ENCODE assay signal across 13 cellular contexts in genomic region chr2:71410716-71411115, GRCh38.
"Had no signal": no experiment of that assay in that cellular context is flagged by ENCODE, and none has a peak within 500 bp of the region (broad histone marks: within the 10 kb centered on the region; RNA-seq: fewer than 3 reads in every experiment).

No MANE protein-coding gene starts in this region.

- H3K9me3 Mint-ChIP-seq: activated B cell treated with CpG ODN at 0.5 μM for 24 hours; T-helper 1 cell treated with Interleukin-12 subunit alpha and Interleukin-12 subunit beta and Interleukin-4 antibody, amounts not matched to agents 30 μg/mL and 1 μg/mL, for 36 hours had no signal

- H3K4me1 ChIP-seq: ascending aorta, gastroesophageal sphincter, left lung, right atrium auricular region had no signal

- ATAC-seq: gastroesophageal sphincter, left lung, SK-N-SH treated with all-trans-retinoic acid at 6 μM for 48 hours had no signal

- H3K27me3 Mint-ChIP-seq: activated B cell treated with CpG ODN at 0.5 μM for 24 hours; activated T-cell treated with anti-CD3 and anti-CD28 coated beads, Interleukin-2, amount 50 U/mL, for 24 hours had no signal

- H3K27ac ChIP-seq: ascending aorta, gastroesophageal sphincter, right atrium auricular region, skin epidermis had no signal

- H3K4me1 Mint-ChIP-seq: activated B cell treated with CpG ODN at 0.5 μM for 24 hours had no signal

- H3K27ac Mint-ChIP-seq: activated B cell treated with CpG ODN at 0.5 μM for 24 hours; activated T-cell treated with anti-CD3 and anti-CD28 coated beads, Interleukin-2, amount 50 U/mL, for 24 hours; T-helper 1 cell treated with Interleukin-12 subunit alpha and Interleukin-12 subunit beta and Interleukin-4 antibody, amounts not matched to agents 30 μg/mL and 1 μg/mL, for 36 hours had no signal

- H3K27me3 ChIP-seq: ascending aorta, gastroesophageal sphincter, left lung, right atrium auricular region had no signal

- H3K4me3 ChIP-seq: ascending aorta, gastroesophageal sphincter, left lung, right atrium auricular region, skin epidermis had no signal

- H3K4me3 Mint-ChIP-seq: activated B cell treated with CpG ODN at 0.5 μM for 24 hours; activated T-cell treated with anti-CD3 and anti-CD28 coated beads, Interleukin-2, amount 50 U/mL, for 24 hours; T-helper 1 cell treated with Interleukin-12 subunit alpha and Interleukin-12 subunit beta and Interleukin-4 antibody, amounts not matched to agents 30 μg/mL and 1 μg/mL, for 36 hours had no signal

- H3K9me3 ChIP-seq: ascending aorta, gastroesophageal sphincter, left lung, right atrium auricular region had no signal

- DNase-seq: activated B cell treated with CpG ODN at 0.5 μM for 24 hours; activated CD4-positive, alpha-beta T cell treated with anti-CD3 and anti-CD28 coated beads, Interleukin-2, amount 50 U/mL, for 1 hour; activated gamma-delta T cell; activated T-cell treated with anti-CD3 and anti-CD28 coated beads, Interleukin-2, amount 50 U/mL, for 24 hours; left lung; mesendoderm; trophoblast cell had no signal
